In genomic region chr5:170701321-170701720, GRCh38 we compare ENCODE assay signal across 26 cellular contexts.
DNase-seq lines count a peak whose midpoint lies in the region; ATAC-seq and TF ChIP-seq lines count a peak whose summit lies in the region.
"Had no signal": no experiment of that assay in that cellular context is flagged by ENCODE, and none has a peak within 500 bp of the region (broad histone marks: within the 10 kb centered on the region; RNA-seq: fewer than 3 reads in every experiment).

No MANE protein-coding gene starts in this region.

- H3K9ac ChIP-seq in neuronal stem cell (ENCODE audit: low read depth, low read length, poor library complexity), result no peak overlapping the region

- no peaks in the 10 kb centered on the region for H3K79me1 ChIP-seq in neuronal stem cell (ENCODE audit: low read depth, low read length)

- H3K9me3 ChIP-seq in A673 (ENCODE audit: low read depth, low read length, poor library complexity, severe bottlenecking) (no peaks in the 10 kb centered on the region), neuronal stem cell (replicated peaks in 1 of 2; ENCODE audit: control insufficient read depth in 2 of 2, insufficient read depth in 1 of 2, low read depth in 1 of 2, low read length in 2 of 2) (no peaks in the 10 kb centered on the region)
- H3K9me3 ChIP-seq: Caco-2, HAP-1, SJSA1 had no signal

- no peak for TF ChIP-seq CTCF in A673 (conservative IDR thresholded peaks at IDR 0.05; ENCODE audit: low read depth, low read length)

- H3K27me3 ChIP-seq in A673 (replicated peaks; ENCODE audit: insufficient read depth, low read depth, low read length, poor library complexity), result peaks cover 33% of the 10 kb centered on the region
- peaks cover 0 to 3% (median 0%) of the 10 kb centered on the region in 3 experiments for H3K27me3 ChIP-seq in neuronal stem cell (ENCODE audit: control insufficient read depth in 3 of 3, insufficient read depth in 3 of 3, low read depth in 1 of 3, low read length in 3 of 3)

- no peak overlapping the region for H2AK5ac ChIP-seq in neuronal stem cell (ENCODE audit: low read depth, low read length)

- H4K8ac ChIP-seq in neuronal stem cell (ENCODE audit: low read depth, low read length), result no peak overlapping the region

- no peak overlapping the region for H2BK120ac ChIP-seq in neuronal stem cell (ENCODE audit: low read depth, low read length)

- no peak overlapping the region for H2BK5ac ChIP-seq in neuronal stem cell (ENCODE audit: low read length)

- WGBS in neuronal stem cell (ENCODE audit: extremely low coverage in 2 of 2, insufficient read length in 2 of 2, insufficient replicate concordance in 1 of 2), 2 donors, result no CpG with 5 or more reads among the region's 6 CpGs

- no peak overlapping the region for H3K27ac ChIP-seq in A673 (ENCODE audit: low read depth, low read length, poor library complexity, severe bottlenecking)
- no peak overlapping the region for H3K27ac ChIP-seq in neuronal stem cell (replicated peaks; ENCODE audit: low read length)
- H3K27ac ChIP-seq: C4-2B, HL-60, PC-9, SJSA1 had no signal

- no peak overlapping the region for H3K4me2 ChIP-seq in neuronal stem cell (ENCODE audit: insufficient read depth, low read length, poor library complexity, severe bottlenecking)
- H3K4me2 ChIP-seq: PC-9 had no signal

- no peak overlapping the region for H3K14ac ChIP-seq in neuronal stem cell (ENCODE audit: low read length)

- no peak overlapping the region for H2BK15ac ChIP-seq in neuronal stem cell (ENCODE audit: low read length)

- no peaks in the 10 kb centered on the region for H3K36me3 ChIP-seq in A673 (ENCODE audit: insufficient read depth, low read length, poor library complexity, severe bottlenecking)
- no peaks in the 10 kb centered on the region for H3K36me3 ChIP-seq in neuronal stem cell (replicated peaks in 1 of 2; ENCODE audit: control insufficient read depth in 2 of 2, insufficient read depth in 2 of 2, low read length in 2 of 2)
- H3K36me3 ChIP-seq: HAP-1, SJSA1 had no signal

- POLR2A ChIA-PET in A673 (lab: Charles Lee; ENCODE audit: low non-redundant PET), result no interaction called here

- H3K4ac ChIP-seq in neuronal stem cell (ENCODE audit: low read length), result no peak overlapping the region

- no peak overlapping the region for H3K23ac ChIP-seq in neuronal stem cell (ENCODE audit: low read depth, low read length, poor library complexity)

- intact Hi-C loops in A673 (cut with micrococcal nuclease; ENCODE audit: unreplicated experiment), result no loop called here

- H3K18ac ChIP-seq in neuronal stem cell (ENCODE audit: low read length), result no peak overlapping the region

- DNase-seq in A673 (ENCODE audit: low spot score) (peak; percentile 2), ELF-1 (ENCODE audit: low read depth, low spot score) (peak; percentile 13), NCI-H69 (lab: John Stamatoyannopoulos, UW) (peak; percentile 87), neuronal stem cell (ENCODE audit: low spot score) (peak; percentile 31)
- DNase-seq: Caco-2; CD8-positive, alpha-beta T cell; DMS79 treated with DMSO at 0.1 percent for 48 hours; GOT3; Kasumi-1; NCI-H1105; NCI-H1436 treated with DMSO at 0.1 percent for 48 hours; NCI-H187 treated with DMSO at 0.1 percent for 48 hours; NCI-H2107; NCI-H510A; NCI-H774; PC-9; Right ventricle myocardium superior; T-helper 2 cell had no signal

- H2BK12ac ChIP-seq in neuronal stem cell (ENCODE audit: low read length), result no peak overlapping the region

- no TSS peak for BruUV-seq in A673 (replicated peaks; lab: Mats Ljungman, UMichigan)

- ATAC-seq in GM18873 (IDR thresholded peaks at IDR 0.05; ENCODE audit: low FRiP score, unreplicated experiment) (no peak), GM18502 (IDR thresholded peaks at IDR 0.05; ENCODE audit: poor library complexity, unreplicated experiment) (no peak), GM18907 (IDR thresholded peaks at IDR 0.05; ENCODE audit: unreplicated experiment) (no peak)
- ATAC-seq: CD8-positive, alpha-beta T cell; K562 had no signal

- no peak overlapping the region for H2AFZ ChIP-seq in neuronal stem cell (ENCODE audit: low read length)
- H2AFZ ChIP-seq: PC-9 had no signal

- no peak overlapping the region for H3K4me3 ChIP-seq in A673 (ENCODE audit: low read depth, low read length, poor library complexity, severe bottlenecking)
- H3K4me3 ChIP-seq in neuronal stem cell (ENCODE audit: low read length in 2 of 2), result no peak overlapping the region
- H3K4me3 ChIP-seq: HAP-1, K562, PC-9, SJSA1 had no signal

- no peak overlapping the region for H4K91ac ChIP-seq in neuronal stem cell (ENCODE audit: low read depth, low read length, poor library complexity)

- CTCF ChIA-PET in A673 (lab: Charles Lee), result no interaction called here

- no peaks in the 10 kb centered on the region for H3K4me1 ChIP-seq in A673 (ENCODE audit: insufficient read depth, low read length, poor library complexity, severe bottlenecking)
- peaks cover 0 to 6% of the 10 kb centered on the region in 2 donors for H3K4me1 ChIP-seq in neuronal stem cell (ENCODE audit: control insufficient read depth in 2 of 2, insufficient read depth in 1 of 2, low read depth in 1 of 2, low read length in 2 of 2)
- H3K4me1 ChIP-seq: Caco-2, HAP-1, SJSA1 had no signal

Comparison
In these comparisons a context has a peak if more than half of its experiments do, and no peak if none do; other contexts are left out.
1. DNase-seq: peak in every context shown above with its lines; median percentile 87 in NCI-H69; 31 in neuronal stem cell; 13 in ELF-1; 2 in A673.